ENCODE assay signal across 5 cellular contexts in genomic region chr6:39167321-39167720, GRCh38.
"Had no signal": no experiment of that assay in that cellular context is flagged by ENCODE, and none has a peak within 500 bp of the region (broad histone marks: within the 10 kb centered on the region; RNA-seq: fewer than 3 reads in every experiment).

No MANE protein-coding gene starts in this region.

- H3K4me3 ChIP-seq: K562 had no signal

- DNase-seq: IMR-90, KBM-7, KG1 had no signal

- H3K27ac ChIP-seq: HL-60 had no signal
